In genomic region chr1:28518000-28518744, GRCh38 we compare ENCODE assay signal across 1 cellular context.
TF ChIP-seq lines count a peak whose summit lies in the region.

No MANE protein-coding gene starts in this region.

TF ChIP-seq in K562, 482 proteins besides CTCF, POLR2A, EP300 and RAD21 (continued from another document and continues in another):
- TF ChIP-seq ATF4 (CRISPR knock-in tag; IDR thresholded peaks at IDR 0.05) (0 out of 2 replicates have a peak, but pooled peaks have one; percentile 1), TRIM24 (IDR thresholded peaks at IDR 0.05) (no peak), KDM4B (IDR thresholded peaks at IDR 0.05; ENCODE audit: borderline replicate concordance in 2 of 2, low read depth in 1 of 2) (no peak; a peak in 1 of 4 replicates), SMC3 (conservative IDR thresholded peaks at IDR 0.05; ENCODE audit: insufficient read depth, low read depth, low read length) (peak; percentile 86), ZNF398 (CRISPR knock-in tag; IDR thresholded peaks at IDR 0.05) (no peak), NRF1 (conservative IDR thresholded peaks at IDR 0.05 in 1 of 2, IDR thresholded peaks at IDR 0.05 in 1 of 2) (peak; percentile 96 to 97), RFX1 (IDR thresholded peaks at IDR 0.05) (no peak), BCLAF1 (IDR thresholded peaks at IDR 0.05; ENCODE audit: borderline replicate concordance in 1 of 2, control insufficient read depth in 1 of 2, low read depth in 2 of 2, low read length in 1 of 2) (0 out of 4 replicates have a peak, but pooled peaks of 1 of the 2 experiments have one; percentile 7), HIVEP1 (CRISPR knock-in tag; IDR thresholded peaks at IDR 0.05) (no peak), ZNF184 (CRISPR knock-in tag; IDR thresholded peaks at IDR 0.05) (no peak), POU5F1 (IDR thresholded peaks at IDR 0.05; ENCODE audit: borderline replicate concordance, low read depth, low read length, partially characterized antibody) (peak; percentile 41), NFIX (CRISPR knock-in tag; IDR thresholded peaks at IDR 0.05; ENCODE audit: low read depth) (peak; percentile 33; the same call in 1 of the 2 replicates), ZNF551 (CRISPR knock-in tag; IDR thresholded peaks at IDR 0.05) (no peak), RBM17 (IDR thresholded peaks at IDR 0.05; ENCODE audit: borderline replicate concordance, low read depth, low read length) (no peak), CREB1 (IDR thresholded peaks at IDR 0.05) (peak; percentile 19; the same call in 1 of the 2 replicates), CREB1 (CRISPR knock-in tag; IDR thresholded peaks at IDR 0.05) (no peak), ELF1 (tag; IDR thresholded peaks at IDR 0.05) (0 out of 2 replicates have a peak, but pooled peaks have one; percentile 7), BRF1 (IDR thresholded peaks at IDR 0.05; ENCODE audit: borderline replicate concordance, extremely low read depth, insufficient read length) (no peak), ARID3B (CRISPR knock-in tag; IDR thresholded peaks at IDR 0.05; ENCODE audit: borderline replicate concordance) (peak; percentile 28; the same call in 1 of the 2 replicates), COPS2 (conservative IDR thresholded peaks at IDR 0.05) (no peak), ZNF507 (tag; conservative IDR thresholded peaks at IDR 0.05) (no peak), L3MBTL2 (IDR thresholded peaks at IDR 0.05) (peak; percentile 89), FOXO4 (CRISPR knock-in tag; IDR thresholded peaks at IDR 0.05) (0 out of 2 replicates have a peak, but pooled peaks have one; percentile 47), CCAR2 (IDR thresholded peaks at IDR 0.05; ENCODE audit: low read depth, low read length) (no peak), NFE2 (IDR thresholded peaks at IDR 0.05; ENCODE audit: low read depth) (no peak), XRCC3 (IDR thresholded peaks at IDR 0.05) (no peak), NR4A1 (CRISPR knock-in tag; IDR thresholded peaks at IDR 0.05) (peak; percentile 73; the same call in 1 of the 2 replicates), NR4A1 (tag; IDR thresholded peaks at IDR 0.05) (no peak), THAP12 (CRISPR knock-in tag; IDR thresholded peaks at IDR 0.05) (peak; percentile 94), ZNF146 (CRISPR knock-in tag; IDR thresholded peaks at IDR 0.05; ENCODE audit: unreplicated experiment) (no peak), SMAD4 (CRISPR knock-in tag; conservative IDR thresholded peaks at IDR 0.05) (peak; percentile 90), VEZF1 (CRISPR knock-in tag; IDR thresholded peaks at IDR 0.05) (peak; percentile 61), ATF7 (IDR thresholded peaks at IDR 0.05) (peak; percentile 76), DACH1 (IDR thresholded peaks at IDR 0.05; ENCODE audit: partially characterized antibody) (peak; percentile 48), THRB (CRISPR knock-in tag; conservative IDR thresholded peaks at IDR 0.05) (no peak), ZBTB26 (CRISPR knock-in tag; IDR thresholded peaks at IDR 0.05) (no peak), MAZ (CRISPR knock-in tag; conservative IDR thresholded peaks at IDR 0.05 in 1 of 2, IDR thresholded peaks at IDR 0.05 in 1 of 2) (peak; percentile 86 to 88), CBX8 (IDR thresholded peaks at IDR 0.05; ENCODE audit: borderline replicate concordance, extremely low read depth, low read depth, low read length, poor library complexity, severe bottlenecking) (no peak), HNRNPL (IDR thresholded peaks at IDR 0.05; ENCODE audit: low read depth, low read length) (peak; percentile 77; the same call in 1 of the 2 replicates), HOMEZ (CRISPR knock-in tag; IDR thresholded peaks at IDR 0.05) (no peak), HSF4 (CRISPR knock-in tag; IDR thresholded peaks at IDR 0.05; ENCODE audit: borderline replicate concordance) (no peak), NCOA1 (IDR thresholded peaks at IDR 0.05; ENCODE audit: low read depth) (no peak), HDAC1 (IDR thresholded peaks at IDR 0.05) (no peak)
